ENCODE assay signal across 1 cellular context in the genomic region with DNA sequence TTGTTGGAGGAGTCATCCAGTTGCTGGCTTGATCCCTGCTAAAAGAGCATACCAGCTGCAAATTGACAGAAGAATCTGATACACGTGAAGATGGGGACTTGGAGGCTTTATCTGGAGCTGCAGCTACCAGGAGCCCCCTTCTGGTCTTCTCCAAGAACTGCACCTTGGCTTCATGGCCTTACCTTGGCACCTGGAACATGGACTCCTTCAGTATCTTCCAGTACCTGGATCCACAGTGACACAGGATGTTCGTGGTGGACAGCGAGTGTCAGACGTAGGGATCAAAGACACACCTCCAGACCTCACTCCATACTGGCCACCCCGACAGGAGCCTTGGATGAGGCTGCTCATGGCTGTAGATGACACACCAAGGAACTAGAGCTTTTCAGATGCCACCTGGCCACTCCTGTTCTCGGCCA.
A peak's percentile ranks its signal among the peaks of the same experiment; 100 is the strongest.
TF ChIP-seq lines count a peak whose summit lies in the region.

No MANE protein-coding gene starts in this region.

TF ChIP-seq in HepG2, 621 proteins besides CTCF, POLR2A, EP300 and RAD21 (continued from another document):
- no peak for TF ChIP-seq ZFP36 (IDR thresholded peaks at IDR 0.05; ENCODE audit: borderline replicate concordance, low read depth, low read length, partially characterized antibody)
- no peak for TF ChIP-seq ZNF33B (CRISPR knock-in tag; IDR thresholded peaks at IDR 0.05)
- TF ChIP-seq, protein P1, sequence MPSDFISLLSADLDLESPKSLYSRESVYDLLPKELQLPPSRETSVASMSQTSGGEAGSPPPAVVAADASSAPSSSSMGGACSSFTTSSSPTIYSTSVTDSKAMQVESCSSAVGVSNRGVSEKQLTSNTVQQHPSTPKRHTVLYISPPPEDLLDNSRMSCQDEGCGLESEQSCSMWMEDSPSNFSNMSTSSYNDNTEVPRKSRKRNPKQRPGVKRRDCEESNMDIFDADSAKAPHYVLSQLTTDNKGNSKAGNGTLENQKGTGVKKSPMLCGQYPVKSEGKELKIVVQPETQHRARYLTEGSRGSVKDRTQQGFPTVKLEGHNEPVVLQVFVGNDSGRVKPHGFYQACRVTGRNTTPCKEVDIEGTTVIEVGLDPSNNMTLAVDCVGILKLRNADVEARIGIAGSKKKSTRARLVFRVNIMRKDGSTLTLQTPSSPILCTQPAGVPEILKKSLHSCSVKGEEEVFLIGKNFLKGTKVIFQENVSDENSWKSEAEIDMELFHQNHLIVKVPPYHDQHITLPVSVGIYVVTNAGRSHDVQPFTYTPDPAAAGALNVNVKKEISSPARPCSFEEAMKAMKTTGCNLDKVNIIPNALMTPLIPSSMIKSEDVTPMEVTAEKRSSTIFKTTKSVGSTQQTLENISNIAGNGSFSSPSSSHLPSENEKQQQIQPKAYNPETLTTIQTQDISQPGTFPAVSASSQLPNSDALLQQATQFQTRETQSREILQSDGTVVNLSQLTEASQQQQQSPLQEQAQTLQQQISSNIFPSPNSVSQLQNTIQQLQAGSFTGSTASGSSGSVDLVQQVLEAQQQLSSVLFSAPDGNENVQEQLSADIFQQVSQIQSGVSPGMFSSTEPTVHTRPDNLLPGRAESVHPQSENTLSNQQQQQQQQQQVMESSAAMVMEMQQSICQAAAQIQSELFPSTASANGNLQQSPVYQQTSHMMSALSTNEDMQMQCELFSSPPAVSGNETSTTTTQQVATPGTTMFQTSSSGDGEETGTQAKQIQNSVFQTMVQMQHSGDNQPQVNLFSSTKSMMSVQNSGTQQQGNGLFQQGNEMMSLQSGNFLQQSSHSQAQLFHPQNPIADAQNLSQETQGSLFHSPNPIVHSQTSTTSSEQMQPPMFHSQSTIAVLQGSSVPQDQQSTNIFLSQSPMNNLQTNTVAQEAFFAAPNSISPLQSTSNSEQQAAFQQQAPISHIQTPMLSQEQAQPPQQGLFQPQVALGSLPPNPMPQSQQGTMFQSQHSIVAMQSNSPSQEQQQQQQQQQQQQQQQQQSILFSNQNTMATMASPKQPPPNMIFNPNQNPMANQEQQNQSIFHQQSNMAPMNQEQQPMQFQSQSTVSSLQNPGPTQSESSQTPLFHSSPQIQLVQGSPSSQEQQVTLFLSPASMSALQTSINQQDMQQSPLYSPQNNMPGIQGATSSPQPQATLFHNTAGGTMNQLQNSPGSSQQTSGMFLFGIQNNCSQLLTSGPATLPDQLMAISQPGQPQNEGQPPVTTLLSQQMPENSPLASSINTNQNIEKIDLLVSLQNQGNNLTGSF (CRISPR knock-in tag; IDR thresholded peaks at IDR 0.05): no peak
- no peak for TF ChIP-seq GABPA (IDR thresholded peaks at IDR 0.05; ENCODE audit: low read depth, low read length)
- no peak for TF ChIP-seq GABPA (CRISPR knock-in tag; IDR thresholded peaks at IDR 0.05; ENCODE audit: low read depth)
- TF ChIP-seq, protein P2, sequence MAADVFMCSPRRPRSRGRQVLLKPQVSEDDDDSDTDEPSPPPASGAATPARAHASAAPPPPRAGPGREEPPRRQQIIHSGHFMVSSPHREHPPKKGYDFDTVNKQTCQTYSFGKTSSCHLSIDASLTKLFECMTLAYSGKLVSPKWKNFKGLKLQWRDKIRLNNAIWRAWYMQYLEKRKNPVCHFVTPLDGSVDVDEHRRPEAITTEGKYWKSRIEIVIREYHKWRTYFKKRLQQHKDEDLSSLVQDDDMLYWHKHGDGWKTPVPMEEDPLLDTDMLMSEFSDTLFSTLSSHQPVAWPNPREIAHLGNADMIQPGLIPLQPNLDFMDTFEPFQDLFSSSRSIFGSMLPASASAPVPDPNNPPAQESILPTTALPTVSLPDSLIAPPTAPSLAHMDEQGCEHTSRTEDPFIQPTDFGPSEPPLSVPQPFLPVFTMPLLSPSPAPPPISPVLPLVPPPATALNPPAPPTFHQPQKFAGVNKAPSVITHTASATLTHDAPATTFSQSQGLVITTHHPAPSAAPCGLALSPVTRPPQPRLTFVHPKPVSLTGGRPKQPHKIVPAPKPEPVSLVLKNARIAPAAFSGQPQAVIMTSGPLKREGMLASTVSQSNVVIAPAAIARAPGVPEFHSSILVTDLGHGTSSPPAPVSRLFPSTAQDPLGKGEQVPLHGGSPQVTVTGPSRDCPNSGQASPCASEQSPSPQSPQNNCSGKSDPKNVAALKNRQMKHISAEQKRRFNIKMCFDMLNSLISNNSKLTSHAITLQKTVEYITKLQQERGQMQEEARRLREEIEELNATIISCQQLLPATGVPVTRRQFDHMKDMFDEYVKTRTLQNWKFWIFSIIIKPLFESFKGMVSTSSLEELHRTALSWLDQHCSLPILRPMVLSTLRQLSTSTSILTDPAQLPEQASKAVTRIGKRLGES (CRISPR knock-in tag; IDR thresholded peaks at IDR 0.05; ENCODE audit: borderline replicate concordance): no peak
- TF ChIP-seq, protein P3, sequence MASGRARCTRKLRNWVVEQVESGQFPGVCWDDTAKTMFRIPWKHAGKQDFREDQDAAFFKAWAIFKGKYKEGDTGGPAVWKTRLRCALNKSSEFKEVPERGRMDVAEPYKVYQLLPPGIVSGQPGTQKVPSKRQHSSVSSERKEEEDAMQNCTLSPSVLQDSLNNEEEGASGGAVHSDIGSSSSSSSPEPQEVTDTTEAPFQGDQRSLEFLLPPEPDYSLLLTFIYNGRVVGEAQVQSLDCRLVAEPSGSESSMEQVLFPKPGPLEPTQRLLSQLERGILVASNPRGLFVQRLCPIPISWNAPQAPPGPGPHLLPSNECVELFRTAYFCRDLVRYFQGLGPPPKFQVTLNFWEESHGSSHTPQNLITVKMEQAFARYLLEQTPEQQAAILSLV (CRISPR knock-in tag; IDR thresholded peaks at IDR 0.05; ENCODE audit: borderline replicate concordance): no peak
- no peak for TF ChIP-seq CHD4 (IDR thresholded peaks at IDR 0.05; ENCODE audit: borderline replicate concordance, low read length)
- no peak for TF ChIP-seq AGO2 (optimal IDR thresholded peaks at IDR 0.05; ENCODE audit: low read depth, low read length)
- no peak; the same call in 1 of the 2 replicates for TF ChIP-seq BHLHE40 (IDR thresholded peaks at IDR 0.05; ENCODE audit: low read length)
- TF ChIP-seq TCF7L2 (IDR thresholded peaks at IDR 0.05; ENCODE audit: low read depth, low read length): no peak
- no peak for TF ChIP-seq ZNF709 (CRISPR knock-in tag; IDR thresholded peaks at IDR 0.05)
- TF ChIP-seq PHF20 (CRISPR knock-in tag; IDR thresholded peaks at IDR 0.05): no peak
- TF ChIP-seq ZNF747 (CRISPR knock-in tag; IDR thresholded peaks at IDR 0.05; ENCODE audit: borderline replicate concordance): no peak
- no peak for TF ChIP-seq FOXA3 (CRISPR knock-in tag; IDR thresholded peaks at IDR 0.05)
- TF ChIP-seq, protein P4, sequence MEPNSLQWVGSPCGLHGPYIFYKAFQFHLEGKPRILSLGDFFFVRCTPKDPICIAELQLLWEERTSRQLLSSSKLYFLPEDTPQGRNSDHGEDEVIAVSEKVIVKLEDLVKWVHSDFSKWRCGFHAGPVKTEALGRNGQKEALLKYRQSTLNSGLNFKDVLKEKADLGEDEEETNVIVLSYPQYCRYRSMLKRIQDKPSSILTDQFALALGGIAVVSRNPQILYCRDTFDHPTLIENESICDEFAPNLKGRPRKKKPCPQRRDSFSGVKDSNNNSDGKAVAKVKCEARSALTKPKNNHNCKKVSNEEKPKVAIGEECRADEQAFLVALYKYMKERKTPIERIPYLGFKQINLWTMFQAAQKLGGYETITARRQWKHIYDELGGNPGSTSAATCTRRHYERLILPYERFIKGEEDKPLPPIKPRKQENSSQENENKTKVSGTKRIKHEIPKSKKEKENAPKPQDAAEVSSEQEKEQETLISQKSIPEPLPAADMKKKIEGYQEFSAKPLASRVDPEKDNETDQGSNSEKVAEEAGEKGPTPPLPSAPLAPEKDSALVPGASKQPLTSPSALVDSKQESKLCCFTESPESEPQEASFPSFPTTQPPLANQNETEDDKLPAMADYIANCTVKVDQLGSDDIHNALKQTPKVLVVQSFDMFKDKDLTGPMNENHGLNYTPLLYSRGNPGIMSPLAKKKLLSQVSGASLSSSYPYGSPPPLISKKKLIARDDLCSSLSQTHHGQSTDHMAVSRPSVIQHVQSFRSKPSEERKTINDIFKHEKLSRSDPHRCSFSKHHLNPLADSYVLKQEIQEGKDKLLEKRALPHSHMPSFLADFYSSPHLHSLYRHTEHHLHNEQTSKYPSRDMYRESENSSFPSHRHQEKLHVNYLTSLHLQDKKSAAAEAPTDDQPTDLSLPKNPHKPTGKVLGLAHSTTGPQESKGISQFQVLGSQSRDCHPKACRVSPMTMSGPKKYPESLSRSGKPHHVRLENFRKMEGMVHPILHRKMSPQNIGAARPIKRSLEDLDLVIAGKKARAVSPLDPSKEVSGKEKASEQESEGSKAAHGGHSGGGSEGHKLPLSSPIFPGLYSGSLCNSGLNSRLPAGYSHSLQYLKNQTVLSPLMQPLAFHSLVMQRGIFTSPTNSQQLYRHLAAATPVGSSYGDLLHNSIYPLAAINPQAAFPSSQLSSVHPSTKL (CRISPR knock-in tag; IDR thresholded peaks at IDR 0.05): no peak
- 0 out of 2 replicates have a peak, but pooled peaks have one; percentile 22 for TF ChIP-seq IRF2 (CRISPR knock-in tag; IDR thresholded peaks at IDR 0.05)
- TF ChIP-seq, protein P5, sequence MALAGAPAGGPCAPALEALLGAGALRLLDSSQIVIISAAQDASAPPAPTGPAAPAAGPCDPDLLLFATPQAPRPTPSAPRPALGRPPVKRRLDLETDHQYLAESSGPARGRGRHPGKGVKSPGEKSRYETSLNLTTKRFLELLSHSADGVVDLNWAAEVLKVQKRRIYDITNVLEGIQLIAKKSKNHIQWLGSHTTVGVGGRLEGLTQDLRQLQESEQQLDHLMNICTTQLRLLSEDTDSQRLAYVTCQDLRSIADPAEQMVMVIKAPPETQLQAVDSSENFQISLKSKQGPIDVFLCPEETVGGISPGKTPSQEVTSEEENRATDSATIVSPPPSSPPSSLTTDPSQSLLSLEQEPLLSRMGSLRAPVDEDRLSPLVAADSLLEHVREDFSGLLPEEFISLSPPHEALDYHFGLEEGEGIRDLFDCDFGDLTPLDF (CRISPR knock-in tag; IDR thresholded peaks at IDR 0.05): no peak
- no peak for TF ChIP-seq ZNF552 (CRISPR knock-in tag; IDR thresholded peaks at IDR 0.05; ENCODE audit: borderline replicate concordance)
- no peak for TF ChIP-seq MTF1 (CRISPR knock-in tag; IDR thresholded peaks at IDR 0.05)
- no peak for TF ChIP-seq ZNF720 (CRISPR knock-in tag; IDR thresholded peaks at IDR 0.05)
